Comparison of ENCODE assay signal across 1 cellular context in genomic region chrX:71214604-71215334, GRCh38.
TF ChIP-seq lines count a peak whose summit lies in the region.

No MANE protein-coding gene starts in this region.

TF ChIP-seq in HepG2, 621 proteins besides CTCF, POLR2A, EP300 and RAD21 (continued from another document):
- TF ChIP-seq ZBED4 (CRISPR knock-in tag; IDR thresholded peaks at IDR 0.05; ENCODE audit: borderline replicate concordance) (peak; percentile 67; the same call in 1 of the 2 replicates), NFYC (CRISPR knock-in tag; IDR thresholded peaks at IDR 0.05) (0 out of 2 replicates have a peak, but pooled peaks have one; percentile 38), ZNF674 (CRISPR knock-in tag; IDR thresholded peaks at IDR 0.05; ENCODE audit: low read depth) (no peak), ZNF251 (CRISPR knock-in tag; IDR thresholded peaks at IDR 0.05) (no peak), NR2F2 (IDR thresholded peaks at IDR 0.05; ENCODE audit: borderline replicate concordance, low read depth) (no peak), KDM4B (CRISPR knock-in tag; IDR thresholded peaks at IDR 0.05) (no peak), REPIN1 (CRISPR knock-in tag; IDR thresholded peaks at IDR 0.05; ENCODE audit: borderline replicate concordance, low read depth) (peak; percentile 77; the same call in 1 of the 2 replicates), PAX8 (CRISPR knock-in tag; IDR thresholded peaks at IDR 0.05; ENCODE audit: borderline replicate concordance) (no peak), ZNF496 (CRISPR knock-in tag; IDR thresholded peaks at IDR 0.05; ENCODE audit: insufficient replicate concordance) (no peak), SATB2 (CRISPR knock-in tag; IDR thresholded peaks at IDR 0.05) (no peak), SP5 (CRISPR knock-in tag; IDR thresholded peaks at IDR 0.05; ENCODE audit: borderline replicate concordance, low read depth) (peak; percentile 51; the same call in 1 of the 2 replicates), TBL1XR1 (IDR thresholded peaks at IDR 0.05; ENCODE audit: borderline replicate concordance, low read length, partially characterized antibody) (no peak), ZNF17 (CRISPR knock-in tag; IDR thresholded peaks at IDR 0.05) (no peak), PPARG (CRISPR knock-in tag; conservative IDR thresholded peaks at IDR 0.05) (no peak), ZNF780A (CRISPR knock-in tag; IDR thresholded peaks at IDR 0.05) (no peak), PHB2 (IDR thresholded peaks at IDR 0.05; ENCODE audit: partially characterized antibody) (no peak), KAT7 (CRISPR knock-in tag; IDR thresholded peaks at IDR 0.05; ENCODE audit: borderline replicate concordance) (0 out of 2 replicates have a peak, but pooled peaks have one; percentile 44), RARA (CRISPR knock-in tag; IDR thresholded peaks at IDR 0.05) (peak; percentile 31), ATF3 (CRISPR knock-in tag; IDR thresholded peaks at IDR 0.05) (no peak), ATF7 (IDR thresholded peaks at IDR 0.05) (no peak), ATF7 (CRISPR knock-in tag; IDR thresholded peaks at IDR 0.05) (no peak), HDAC6 (IDR thresholded peaks at IDR 0.05; ENCODE audit: low read depth, low read length) (no peak), ETV5 (CRISPR knock-in tag; IDR thresholded peaks at IDR 0.05; ENCODE audit: borderline replicate concordance) (peak; percentile 26; the same call in 1 of the 2 replicates), ZFAT (CRISPR knock-in tag; conservative IDR thresholded peaks at IDR 0.05) (no peak), BORCS8-MEF2B (CRISPR knock-in tag; IDR thresholded peaks at IDR 0.05) (peak; percentile 69; the same call in 1 of the 2 replicates), ONECUT2 (CRISPR knock-in tag; IDR thresholded peaks at IDR 0.05) (peak; percentile 61; the same call in 1 of the 2 replicates), ZKSCAN1 (IDR thresholded peaks at IDR 0.05; ENCODE audit: low read length) (no peak), IKZF4 (CRISPR knock-in tag; IDR thresholded peaks at IDR 0.05; ENCODE audit: borderline replicate concordance, low read depth, not compliant biosample characterization) (no peak)
- TF ChIP-seq, protein P1, sequence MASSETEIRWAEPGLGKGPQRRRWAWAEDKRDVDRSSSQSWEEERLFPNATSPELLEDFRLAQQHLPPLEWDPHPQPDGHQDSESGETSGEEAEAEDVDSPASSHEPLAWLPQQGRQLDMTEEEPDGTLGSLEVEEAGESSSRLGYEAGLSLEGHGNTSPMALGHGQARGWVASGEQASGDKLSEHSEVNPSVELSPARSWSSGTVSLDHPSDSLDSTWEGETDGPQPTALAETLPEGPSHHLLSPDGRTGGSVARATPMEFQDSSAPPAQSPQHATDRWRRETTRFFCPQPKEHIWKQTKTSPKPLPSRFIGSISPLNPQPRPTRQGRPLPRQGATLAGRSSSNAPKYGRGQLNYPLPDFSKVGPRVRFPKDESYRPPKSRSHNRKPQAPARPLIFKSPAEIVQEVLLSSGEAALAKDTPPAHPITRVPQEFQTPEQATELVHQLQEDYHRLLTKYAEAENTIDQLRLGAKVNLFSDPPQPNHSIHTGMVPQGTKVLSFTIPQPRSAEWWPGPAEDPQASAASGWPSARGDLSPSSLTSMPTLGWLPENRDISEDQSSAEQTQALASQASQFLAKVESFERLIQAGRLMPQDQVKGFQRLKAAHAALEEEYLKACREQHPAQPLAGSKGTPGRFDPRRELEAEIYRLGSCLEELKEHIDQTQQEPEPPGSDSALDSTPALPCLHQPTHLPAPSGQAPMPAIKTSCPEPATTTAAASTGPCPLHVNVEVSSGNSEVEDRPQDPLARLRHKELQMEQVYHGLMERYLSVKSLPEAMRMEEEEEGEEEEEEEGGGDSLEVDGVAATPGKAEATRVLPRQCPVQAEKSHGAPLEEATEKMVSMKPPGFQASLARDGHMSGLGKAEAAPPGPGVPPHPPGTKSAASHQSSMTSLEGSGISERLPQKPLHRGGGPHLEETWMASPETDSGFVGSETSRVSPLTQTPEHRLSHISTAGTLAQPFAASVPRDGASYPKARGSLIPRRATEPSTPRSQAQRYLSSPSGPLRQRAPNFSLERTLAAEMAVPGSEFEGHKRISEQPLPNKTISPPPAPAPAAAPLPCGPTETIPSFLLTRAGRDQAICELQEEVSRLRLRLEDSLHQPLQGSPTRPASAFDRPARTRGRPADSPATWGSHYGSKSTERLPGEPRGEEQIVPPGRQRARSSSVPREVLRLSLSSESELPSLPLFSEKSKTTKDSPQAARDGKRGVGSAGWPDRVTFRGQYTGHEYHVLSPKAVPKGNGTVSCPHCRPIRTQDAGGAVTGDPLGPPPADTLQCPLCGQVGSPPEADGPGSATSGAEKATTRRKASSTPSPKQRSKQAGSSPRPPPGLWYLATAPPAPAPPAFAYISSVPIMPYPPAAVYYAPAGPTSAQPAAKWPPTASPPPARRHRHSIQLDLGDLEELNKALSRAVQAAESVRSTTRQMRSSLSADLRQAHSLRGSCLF (CRISPR knock-in tag; IDR thresholded peaks at IDR 0.05; ENCODE audit: borderline replicate concordance) = no peak
- TF ChIP-seq, protein P2, sequence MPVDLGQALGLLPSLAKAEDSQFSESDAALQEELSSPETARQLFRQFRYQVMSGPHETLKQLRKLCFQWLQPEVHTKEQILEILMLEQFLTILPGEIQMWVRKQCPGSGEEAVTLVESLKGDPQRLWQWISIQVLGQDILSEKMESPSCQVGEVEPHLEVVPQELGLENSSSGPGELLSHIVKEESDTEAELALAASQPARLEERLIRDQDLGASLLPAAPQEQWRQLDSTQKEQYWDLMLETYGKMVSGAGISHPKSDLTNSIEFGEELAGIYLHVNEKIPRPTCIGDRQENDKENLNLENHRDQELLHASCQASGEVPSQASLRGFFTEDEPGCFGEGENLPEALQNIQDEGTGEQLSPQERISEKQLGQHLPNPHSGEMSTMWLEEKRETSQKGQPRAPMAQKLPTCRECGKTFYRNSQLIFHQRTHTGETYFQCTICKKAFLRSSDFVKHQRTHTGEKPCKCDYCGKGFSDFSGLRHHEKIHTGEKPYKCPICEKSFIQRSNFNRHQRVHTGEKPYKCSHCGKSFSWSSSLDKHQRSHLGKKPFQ (CRISPR knock-in tag; IDR thresholded peaks at IDR 0.05; ENCODE audit: insufficient replicate concordance) = no peak
